Comparison of ENCODE assay signal across 8 cellular contexts in the genomic region with DNA sequence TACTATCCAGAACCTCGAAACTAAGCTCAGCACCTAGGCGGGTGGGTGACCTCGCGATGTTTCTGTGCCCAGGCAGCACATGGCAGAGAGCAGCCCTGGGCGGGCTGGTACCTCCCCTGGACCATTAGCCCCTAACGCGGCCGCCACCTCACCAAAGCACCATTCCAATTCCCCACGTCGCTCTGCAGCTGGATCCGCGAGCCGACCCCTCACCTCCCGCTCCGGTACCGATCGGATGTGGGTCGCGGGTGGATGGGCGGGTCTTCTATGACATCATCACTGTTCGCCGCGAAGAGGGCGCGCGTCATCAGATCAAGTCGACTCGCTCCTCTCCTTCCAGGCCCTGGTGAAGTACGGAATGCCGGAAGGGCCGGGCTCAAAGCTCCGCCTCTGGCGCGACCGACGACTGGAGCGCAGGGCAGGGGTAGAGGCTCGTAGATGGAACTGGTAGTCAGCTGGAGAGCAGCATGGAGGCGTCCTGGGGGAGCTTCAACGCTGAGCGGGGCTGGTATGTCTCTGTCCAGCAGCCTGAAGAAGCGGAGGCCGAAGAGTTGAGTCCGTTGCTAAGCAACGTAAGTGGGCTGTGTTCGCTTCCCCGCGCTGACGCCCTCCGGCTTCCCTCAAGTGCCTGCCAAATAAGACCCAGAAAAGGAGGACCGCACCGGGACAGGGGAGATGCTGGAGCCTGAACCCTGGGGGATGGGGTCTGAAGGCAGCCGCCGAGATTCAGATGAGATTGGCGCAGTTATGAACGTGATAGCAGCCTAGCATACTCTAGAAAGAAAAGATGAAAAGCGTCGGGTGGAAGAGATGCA. TPM values are rescaled to one million over a fixed set of nuclear protein-coding genes. Genes with fewer than 3 reads are reported as not detected.
A peak's percentile ranks its signal among the peaks of the same experiment; 100 is the strongest.
DNase-seq lines count a peak whose midpoint lies in the region; ATAC-seq, FAIRE-seq and TF ChIP-seq lines count a peak whose summit lies in the region.

SLC38A6 (plus strand) TSS at position 435 of the 815 bp plus-strand sequence; CDS start at position 468, 33 bp downstream.
TRMT5 (minus strand) TSS at position 269 of the 815 bp plus-strand sequence; CDS start at position 163, 106 bp downstream.

- peak; percentile 94 for TF ChIP-seq POLR2A in GM12878 (IDR thresholded peaks at IDR 0.05; ENCODE audit: low read depth, low read length)

- SMC1A ChIA-PET in GM12878 (lab: Charles Lee; ENCODE audit: uncharacterized antibody, unreplicated experiment) = interaction anchor here (0.6 to 2.0 kb wide), 4 partner anchors 12 to 227 kb away, joined by 3 to 7 read pairs (median 3); no protein-coding TSS in a partner anchor

- DNase-seq in NCI-H2029 treated with DMSO at 0.1 percent for 48 hours (lab: John Stamatoyannopoulos, UW) (peak; percentile 97), T1000 (lab: John Stamatoyannopoulos, UW) (peak; percentile 93), GM12878 (ENCODE audit: low read depth, low spot score) (peak; percentile 76), hypothalamus (lab: John Stamatoyannopoulos, UW) (peak; percentile 71 to 96 (median 89)), retina (peak; percentile 99)

- TF ChIP-seq CTCF in 22Rv1 (IDR thresholded peaks at IDR 0.05) = no peak
- no peak for TF ChIP-seq CTCF in GM12878 (IDR thresholded peaks at IDR 0.05 in 2 of 3, conservative IDR thresholded peaks at IDR 0.05 in 1 of 3; ENCODE audit: control insufficient read depth in 2 of 3, extremely low read depth in 1 of 3, insufficient read depth in 1 of 3, low read depth in 3 of 3, low read length in 3 of 3)

- POLR2A ChIA-PET in GM12878 (lab: Charles Lee) = interaction anchor here (0.6 kb wide), 1 partner anchor 133 kb away, joined by 3 read pairs; no protein-coding TSS in a partner anchor

- CTCF ChIA-PET in GM12878 (lab: Yijun Ruan, JAX) = interaction anchor here (0.5 to 1.3 kb wide), 4 partner anchors 57 to 272 kb away, joined by 3 read pairs; no protein-coding TSS in a partner anchor

- peak within 1 kb of the TSS; percentile 81 for H3K4me3 ChIP-seq in GM12878

- BruUV-seq in GM12878 (replicated peaks; lab: Mats Ljungman, UMichigan) = TSS peak; percentile 67

- H3K4me2 ChIP-seq in GM12878 (ENCODE audit: control insufficient read depth, insufficient read depth) = peak within 1 kb of the TSS; percentile 95

- peaks cover 18% of the 10 kb centered on the region for H3K79me2 ChIP-seq in GM12878 (ENCODE audit: control insufficient read depth, insufficient read depth, low read length)

- peak; percentile 9 to 17; a peak in 1 of 4 replicates for TF ChIP-seq EP300 in GM12878 (IDR thresholded peaks at IDR 0.05; ENCODE audit: borderline replicate concordance in 1 of 2, control insufficient read depth in 1 of 2, low read depth in 2 of 2, low read length in 2 of 2)

- intact Hi-C loops in GM12878 (cut with micrococcal nuclease; ENCODE audit: unreplicated experiment) = loop anchor here (5.0 kb wide), 2 partner anchors 206 to 324 kb away; no protein-coding TSS in a partner anchor

- H2AFZ ChIP-seq in GM12878 (ENCODE audit: control insufficient read depth, low read depth, low read length) = peak within 1 kb of the TSS; percentile 98

- in situ Hi-C loops in GM12878 (cut with MboI) = no loop called here

- H3K9me3 ChIP-seq in GM12878 (replicated peaks; ENCODE audit: control insufficient read depth, insufficient read depth, low read length) = no peaks in the 10 kb centered on the region

- RAD21 ChIA-PET in GM12878 (lab: Charles Lee; ENCODE audit: unreplicated experiment) = interaction anchor here (0.6 to 1.1 kb wide), 3 partner anchors 164 to 322 kb away, joined by 3 to 5 read pairs (median 3); no protein-coding TSS in a partner anchor

- peak; percentile 95 for FAIRE-seq in GM12878 (lab: Jason Lieb, UNC)

- WGBS in GM12878 (ENCODE audit: insufficient coverage, insufficient replicate concordance, low lambda C conversion rate, missing lambda C conversion rate) = under 1% methylated on average over 57 of the region's 58 CpGs

- H3K36me3 ChIP-seq in GM12878 (ENCODE audit: control insufficient read depth in 2 of 2, insufficient read depth in 2 of 2, low read length in 1 of 2) = no peaks in the 10 kb centered on the region

- no peak for TF ChIP-seq RAD21 in GM12878 (IDR thresholded peaks at IDR 0.05; ENCODE audit: insufficient read depth, low read depth, low read length)

- peak within 1 kb of the TSS; percentile 83 for H3K9ac ChIP-seq in GM12878 (ENCODE audit: control insufficient read depth, insufficient read depth, low read length)

- H4K20me1 ChIP-seq in GM12878 (ENCODE audit: control insufficient read depth, insufficient read depth) = no peaks in the 10 kb centered on the region

- 0 out of 2 replicates have a peak, but pooled peaks cover 3% of the 10 kb centered on the region for H3K4me1 ChIP-seq in GM12878 (ENCODE audit: control insufficient read depth, insufficient read depth, low read length)

- H3K27me3 ChIP-seq in GM12878 (replicated peaks in 1 of 2; ENCODE audit: control insufficient read depth in 2 of 2, insufficient read depth in 2 of 2, low read length in 1 of 2) = no peaks in the 10 kb centered on the region

- ATAC-seq in GM18517 (IDR thresholded peaks at IDR 0.05; ENCODE audit: unreplicated experiment) (peak; percentile 83), HG03025 (IDR thresholded peaks at IDR 0.05; ENCODE audit: low FRiP score, unreplicated experiment) (peak; percentile 94), GM12878 (peak; percentile 87)

- H3K27ac ChIP-seq in 22Rv1 (peak within 1 kb of the TSS; percentile 62), GM12878 (ENCODE audit: control insufficient read depth, insufficient read depth) (peak within 1 kb of the TSS; percentile 81)

TF ChIP-seq in GM12878, 131 proteins besides CTCF, POLR2A, EP300 and RAD21 (continues in another document):
- TF ChIP-seq RB1 (IDR thresholded peaks at IDR 0.05; ENCODE audit: borderline replicate concordance) (0 out of 2 replicates have a peak, but pooled peaks have one; percentile 66), TCF3 (IDR thresholded peaks at IDR 0.05; ENCODE audit: borderline replicate concordance, insufficient read depth, low read depth, low read length) (no peak), ZZZ3 (IDR thresholded peaks at IDR 0.05; ENCODE audit: control insufficient read depth, insufficient read length, low read depth) (no peak), KDM1A (IDR thresholded peaks at IDR 0.05; ENCODE audit: borderline replicate concordance) (no peak), TCF12 (IDR thresholded peaks at IDR 0.05; ENCODE audit: low read depth, low read length) (no peak), MXI1 (IDR thresholded peaks at IDR 0.05; ENCODE audit: low read depth, low read length) (peak; percentile 79), SMC3 (IDR thresholded peaks at IDR 0.05; ENCODE audit: borderline replicate concordance, low read length) (no peak), EED (IDR thresholded peaks at IDR 0.05; ENCODE audit: low read depth) (0 out of 2 replicates have a peak, but pooled peaks have one; percentile 18), SMARCA5 (IDR thresholded peaks at IDR 0.05) (peak; percentile 65; the same call in 1 of the 2 replicates), MEF2B (IDR thresholded peaks at IDR 0.05; ENCODE audit: partially characterized antibody, poor library complexity, severe bottlenecking) (peak; percentile 45), KLF5 (IDR thresholded peaks at IDR 0.05; ENCODE audit: partially characterized antibody) (no peak), STAT1 (conservative IDR thresholded peaks at IDR 0.05) (peak; percentile 79; the same call in 1 of the 2 replicates)

RNA-seq across cellular contexts. Expression of gene SLC38A6, which starts in this region (rescaled TPM):
- total RNA-seq in GM12878 (2013; cell fraction: nucleolus; rRNA removed) = 72.2 and 76.0 TPM in 2 replicates
- total RNA-seq in GM12878 (2014; rRNA removed) = 4.3 and 5.1 TPM in 2 replicates
- 5.0 and 5.5 TPM in 2 replicates for total RNA-seq in GM12878 (2014; rRNA removed; fragmentation: Illumina TruSeq; extraction: Trizol)
- total RNA-seq in GM12878 (2021) = 3.6 and 4.5 TPM in 2 replicates
- 1.6 TPM for polyA plus RNA-seq in GM12878 (2011; ENCODE audit: low read depth)
- 7.0 and 12.4 TPM in 2 replicates for polyA plus RNA-seq in GM12878 (2011; rRNA removed)
- polyA plus RNA-seq in GM12878 (2011; cell fraction: cytosol; rRNA removed) = 2.1 and 2.4 TPM in 2 replicates
- 9.0 and 11.6 TPM in 2 replicates for polyA plus RNA-seq in GM12878 (2011; cell fraction: nucleus; rRNA removed)
- polyA plus RNA-seq in GM12878 (2012) = 2.7 and 2.8 TPM in 2 replicates
- 2.6 and 4.5 TPM in 2 replicates for polyA plus RNA-seq in GM12878 (2014; fragmentation: Illumina TruSeq; extraction: Trizol)
- 1 to 10 TPM; 2.9 TPM for polyA plus RNA-seq in GM12878 (2014; fragmentation: Nextera tagmentation; extraction: Ambion mirVana)
- 2.0 and 4.2 TPM in 2 replicates for polyA plus RNA-seq in GM12878 (2014; rRNA removed)
- 1 to 10 TPM; 3.7 to 4.9 TPM for polyA plus RNA-seq in GM12878 (2016; fragmentation: Nextera tagmentation; extraction: Ambion mirVana)
- 6.4 and 7.9 TPM in 2 replicates for polyA minus RNA-seq in GM12878 (2011; rRNA and poly(A)+ RNA removed)
- 1.9 TPM in 1 of 2 replicates, not detected in the other for polyA minus RNA-seq in GM12878 (2011; cell fraction: cytosol; rRNA and poly(A)+ RNA removed)
- 15.6 and 24.6 TPM in 2 replicates for polyA minus RNA-seq in GM12878 (2011; cell fraction: nucleus; rRNA and poly(A)+ RNA removed)

RNA-seq across cellular contexts. Expression of gene TRMT5, which starts in this region (rescaled TPM):
- total RNA-seq in GM12878 (2013; cell fraction: nucleolus; rRNA removed) = 19.3 and 21.6 TPM in 2 replicates
- 6.9 and 7.0 TPM in 2 replicates for total RNA-seq in GM12878 (2014; rRNA removed)
- 8.9 and 9.9 TPM in 2 replicates for total RNA-seq in GM12878 (2014; rRNA removed; fragmentation: Illumina TruSeq; extraction: Trizol)
- total RNA-seq in GM12878 (2021) = 12.7 and 13.6 TPM in 2 replicates
- 3.3 TPM for polyA plus RNA-seq in GM12878 (2011; ENCODE audit: low read depth)
- 7.7 and 9.8 TPM in 2 replicates for polyA plus RNA-seq in GM12878 (2011; rRNA removed)
- polyA plus RNA-seq in GM12878 (2011; cell fraction: cytosol; rRNA removed) = 2.9 and 3.2 TPM in 2 replicates
- 5.7 and 6.3 TPM in 2 replicates for polyA plus RNA-seq in GM12878 (2011; cell fraction: nucleus; rRNA removed)
- polyA plus RNA-seq in GM12878 (2012) = 5.5 and 5.8 TPM in 2 replicates
- polyA plus RNA-seq in GM12878 (2014; fragmentation: Illumina TruSeq; extraction: Trizol) = 11.9 and 13.9 TPM in 2 replicates
- 10 to 100 TPM in 1 of 2 experiments, 1 to 10 TPM in 1; 6.6 to 13.1 TPM for polyA plus RNA-seq in GM12878 (2014; fragmentation: Nextera tagmentation; extraction: Ambion mirVana)
- 7.7 TPM in 2 replicates for polyA plus RNA-seq in GM12878 (2014; rRNA removed)
- polyA plus RNA-seq in GM12878 (2016; fragmentation: Nextera tagmentation; extraction: Ambion mirVana) = 10 to 100 TPM in 1 of 2 experiments, 1 to 10 TPM in 1; 9.8 to 10.3 TPM
- polyA minus RNA-seq in GM12878 (2011; rRNA and poly(A)+ RNA removed) = 4.5 and 6.0 TPM in 2 replicates
- polyA minus RNA-seq in GM12878 (2011; cell fraction: cytosol; rRNA and poly(A)+ RNA removed) = 1.8 and 2.8 TPM in 2 replicates
- 8.7 and 12.2 TPM in 2 replicates for polyA minus RNA-seq in GM12878 (2011; cell fraction: nucleus; rRNA and poly(A)+ RNA removed)

Comparison
In these comparisons a context has a peak if more than half of its experiments do, and no peak if none do; other contexts are left out.
1. Peak in every context shown above with its lines: DNase-seq, ATAC-seq, H3K4me3 ChIP-seq and H3K27ac ChIP-seq.